In genomic region chr6:15904651-15905376, GRCh38 we compare ENCODE assay signal across 26 cellular contexts.
DNase-seq lines count a peak whose midpoint lies in the region; ATAC-seq, FAIRE-seq and TF ChIP-seq lines count a peak whose summit lies in the region.
"Had no signal": no experiment of that assay in that cellular context is flagged by ENCODE, and none has a peak within 500 bp of the region (broad histone marks: within the 10 kb centered on the region; RNA-seq: fewer than 3 reads in every experiment).

No MANE protein-coding gene starts in this region.

- intact Hi-C loops in OCI-LY7 (cut with micrococcal nuclease; ENCODE audit: unreplicated experiment): no loop called here

- no peak for FAIRE-seq in frontal cortex (lab: Jason Lieb, UNC)
- FAIRE-seq: A549, bronchial epithelial cell, endometrium had no signal

- H3K4me3 Mint-ChIP-seq in memory B cell: peak overlapping the region; percentile 22
- no peak overlapping the region for H3K4me3 Mint-ChIP-seq in activated T-helper 17 cell treated with anti-CD3 and anti-CD28 coated beads, Interleukin-2, amount 50 U/mL, for 72 hours
- H3K4me3 Mint-ChIP-seq: natural killer cell had no signal

- POLR2A ChIA-PET in OCI-LY7 (lab: Charles Lee): interaction anchor here (0.6 kb wide), 1 partner anchor 23 kb away, joined by 4 read pairs; no protein-coding TSS in a partner anchor

- peaks cover 40% of the 10 kb centered on the region for H3K4me1 Mint-ChIP-seq in memory B cell
- peaks cover 11% of the 10 kb centered on the region for H3K4me1 Mint-ChIP-seq in activated T-helper 17 cell treated with anti-CD3 and anti-CD28 coated beads, Interleukin-2, amount 50 U/mL, for 72 hours

- DNase-seq in OCI-LY7 (ENCODE audit: low spot score): no peak
- no peak for DNase-seq in memory B cell (ENCODE audit: low spot score in 2 of 2)
- no peak for DNase-seq in cerebellar cortex (ENCODE audit: low spot score)
- no peak for DNase-seq in frontal cortex (ENCODE audit: low spot score in 2 of 2)
- DNase-seq in NCI-H69 (lab: John Stamatoyannopoulos, UW): no peak
- DNase-seq: activated CD4-positive, CD25-positive, alpha-beta regulatory T cell treated with anti-CD3 and anti-CD28 coated beads, Interleukin-2, amount 50 U/mL, for 72 hours; activated naive CD4-positive, alpha-beta T cell treated with Interleukin-2 at 50 U/mL for 16 hours; activated T-cell treated with anti-CD3 and anti-CD28 coated beads, Interleukin-2, amount 50 U/mL, for 1 hour; DND-41; IMR-90; left ventricle myocardium inferior; MG63; midbrain; natural killer cell; NCI-H187; NCI-H526 treated with DMSO at 0.1 percent for 48 hours; ovary; Right ventricle myocardium superior; SW 1271 had no signal

- no peaks in the 10 kb centered on the region for H3K9me3 Mint-ChIP-seq in memory B cell
- H3K9me3 Mint-ChIP-seq in activated T-helper 17 cell treated with anti-CD3 and anti-CD28 coated beads, Interleukin-2, amount 50 U/mL, for 72 hours: no peaks in the 10 kb centered on the region
- H3K9me3 Mint-ChIP-seq: natural killer cell had no signal

- no peak for ATAC-seq in memory B cell (ENCODE audit: low read depth)
- ATAC-seq in activated T-helper 17 cell treated with anti-CD3 and anti-CD28 coated beads, Interleukin-2, amount 50 U/mL, for 72 hours (replicated peaks): no peak
- ATAC-seq: A549, natural killer cell had no signal

- no peaks in the 10 kb centered on the region for H3K79me2 ChIP-seq in OCI-LY7 (ENCODE audit: insufficient read depth, low read depth, low read length)

- H3K4me2 ChIP-seq in BLaER1 (peak overlapping the region; percentile 29; the same call in 1 of the 2 replicates), OCI-LY7 (ENCODE audit: low read length) (peak overlapping the region; percentile 48)
- H3K4me2 ChIP-seq: A549 had no signal

- H3K27me3 Mint-ChIP-seq in memory B cell: no peaks in the 10 kb centered on the region
- H3K27me3 Mint-ChIP-seq in activated T-helper 17 cell treated with anti-CD3 and anti-CD28 coated beads, Interleukin-2, amount 50 U/mL, for 72 hours: peaks cover 11% of the 10 kb centered on the region

- peak overlapping the region; percentile 98 for H2AFZ ChIP-seq in OCI-LY7 (ENCODE audit: low read length)

- BruUV-seq in OCI-LY7 (replicated peaks; lab: Mats Ljungman, UMichigan): no TSS peak

- no peak for TF ChIP-seq CTCF in OCI-LY7 (conservative IDR thresholded peaks at IDR 0.05; ENCODE audit: low read length)

- H3K9ac ChIP-seq in BLaER1 (no peak overlapping the region), HUES48 (ENCODE audit: low read depth, low read length) (no peak overlapping the region)

- H3K4me1 ChIP-seq in BLaER1 (peaks cover 84% of the 10 kb centered on the region), HUES48 (ENCODE audit: control insufficient read depth, insufficient read depth, low read length) (peaks cover 56% of the 10 kb centered on the region), OCI-LY7 (ENCODE audit: insufficient read depth, low read length, poor library complexity, severe bottlenecking) (peaks cover 71% of the 10 kb centered on the region)
- H3K4me1 ChIP-seq: A549, left ventricle myocardium inferior had no signal

- H4K20me1 ChIP-seq in BLaER1 (no peaks in the 10 kb centered on the region), OCI-LY7 (ENCODE audit: insufficient read depth, low read length) (no peaks in the 10 kb centered on the region)

- H3K27me3 ChIP-seq in BLaER1 (no peaks in the 10 kb centered on the region), HUES48 (ENCODE audit: control insufficient read depth, insufficient read depth, low read length) (no peaks in the 10 kb centered on the region)
- H3K27me3 ChIP-seq: MG63, ovary, vagina had no signal

- no peaks in the 10 kb centered on the region for H3K36me3 Mint-ChIP-seq in memory B cell
- no peaks in the 10 kb centered on the region for H3K36me3 Mint-ChIP-seq in activated T-helper 17 cell treated with anti-CD3 and anti-CD28 coated beads, Interleukin-2, amount 50 U/mL, for 72 hours (ENCODE audit: low read depth)
- H3K36me3 Mint-ChIP-seq: natural killer cell had no signal

- H3K36me3 ChIP-seq in BLaER1 (no peaks in the 10 kb centered on the region), HUES48 (ENCODE audit: control insufficient read depth, insufficient read depth, low read length) (no peaks in the 10 kb centered on the region), OCI-LY7 (ENCODE audit: insufficient read depth, low read length) (no peaks in the 10 kb centered on the region; the same call in 1 of the 2 replicates)
- H3K36me3 ChIP-seq: left ventricle myocardium inferior, MG63, ovary, vagina had no signal

- H3K27ac ChIP-seq in BLaER1 (no peak overlapping the region; the same call in 1 of the 2 replicates), HUES48 (ENCODE audit: low read depth, low read length) (peak overlapping the region; percentile 38), OCI-LY7 (ENCODE audit: low read depth, low read length, poor library complexity, severe bottlenecking) (no peak overlapping the region)
- H3K27ac ChIP-seq: A549, left ventricle myocardium inferior, ovary, vagina had no signal

- H3K4me3 ChIP-seq in BLaER1: no peak overlapping the region
- H3K4me3 ChIP-seq in HUES48 (ENCODE audit: low read depth, low read length): no peak overlapping the region
- H3K4me3 ChIP-seq in OCI-LY7 (ENCODE audit: low read depth, low read length, poor library complexity, severe bottlenecking): no peak overlapping the region
- H3K4me3 ChIP-seq: A549, left ventricle myocardium inferior, MG63, ovary, vagina had no signal

- peak overlapping the region; percentile 81 for H3K27ac Mint-ChIP-seq in memory B cell
- no peak overlapping the region for H3K27ac Mint-ChIP-seq in activated T-helper 17 cell treated with anti-CD3 and anti-CD28 coated beads, Interleukin-2, amount 50 U/mL, for 72 hours
- H3K27ac Mint-ChIP-seq: natural killer cell had no signal

- CTCF ChIA-PET in OCI-LY7 (lab: Charles Lee; ENCODE audit: unreplicated experiment): no interaction called here

- H3K9me3 ChIP-seq in BLaER1: peaks cover 20% of the 10 kb centered on the region
- no peaks in the 10 kb centered on the region for H3K9me3 ChIP-seq in HUES48 (ENCODE audit: control insufficient read depth, insufficient read depth, low read length)
- no peaks in the 10 kb centered on the region; the same call in 1 of the 2 replicates for H3K9me3 ChIP-seq in OCI-LY7 (ENCODE audit: low read length)
- H3K9me3 ChIP-seq: A549, MG63, ovary, vagina had no signal

- H3K9me2 ChIP-seq in OCI-LY7 (ENCODE audit: insufficient read depth, low read length): no peaks in the 10 kb centered on the region
